In the genomic region with DNA sequence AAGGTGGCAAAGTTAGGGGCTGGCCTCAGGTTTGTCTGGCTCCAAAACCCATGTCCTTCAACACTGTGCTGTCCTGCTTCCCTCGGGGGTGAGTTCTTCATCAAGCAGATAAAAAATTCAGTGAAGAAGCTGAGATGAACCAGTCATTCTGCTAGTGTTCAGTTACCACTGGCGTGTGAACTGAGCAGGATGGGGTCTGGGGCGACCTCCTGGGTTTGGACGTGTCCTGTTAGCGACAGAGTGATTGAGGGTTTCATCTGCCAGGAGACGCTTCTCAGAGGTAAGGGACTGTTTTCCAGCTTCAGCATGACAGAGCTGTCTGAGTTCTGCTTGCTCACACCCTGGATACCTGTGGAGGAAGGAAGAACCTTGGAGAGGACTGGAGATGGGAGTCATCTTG, we compare ENCODE assay signal across 13 cellular contexts. TPM values are rescaled to one million over a fixed set of nuclear protein-coding genes. Genes with fewer than 3 reads are reported as not detected.
DNase-seq lines count a peak whose midpoint lies in the region; ATAC-seq and TF ChIP-seq lines count a peak whose summit lies in the region.
"Had no signal": no experiment of that assay in that cellular context is flagged by ENCODE, and none has a peak within 500 bp of the region (broad histone marks: within the 10 kb centered on the region; RNA-seq: fewer than 3 reads in every experiment).

No MANE protein-coding gene starts in this region.

- no peak for TF ChIP-seq CTCF in breast epithelium (IDR thresholded peaks at IDR 0.05)

- H3K27ac ChIP-seq in ACC112 (ENCODE audit: low read depth, low read length) (peak overlapping the region; percentile 15; the same call in 1 of the 2 replicates), breast epithelium (peak overlapping the region; percentile 77 to 82)
- no peak overlapping the region for H3K27ac ChIP-seq in naive thymus-derived CD4-positive, alpha-beta T cell (ENCODE audit: low read depth, low read length)
- H3K27ac ChIP-seq in CD8-positive, alpha-beta memory T cell (ENCODE audit: low read depth, low read length): no peak overlapping the region
- H3K27ac ChIP-seq: HL-60 had no signal

- no peaks in the 10 kb centered on the region for H3K27me3 Mint-ChIP-seq in naive thymus-derived CD4-positive, alpha-beta T cell
- H3K27me3 Mint-ChIP-seq in CD8-positive, alpha-beta memory T cell: no peaks in the 10 kb centered on the region

- peak overlapping the region in 5 of 9 donors; percentile 28 to 77 (median 41) for H3K27ac Mint-ChIP-seq in naive thymus-derived CD4-positive, alpha-beta T cell
- H3K27ac Mint-ChIP-seq in CD8-positive, alpha-beta memory T cell: peak overlapping the region in 4 of 8 donors; percentile 43 to 93 (median 60)

- CTCF ChIA-PET in naive thymus-derived CD4-positive, alpha-beta T cell (lab: Charles Lee): interaction anchor here (0.9 to 1.0 kb wide), 2 partner anchors 32 to 153 kb away, joined by 3 read pairs; no protein-coding TSS in a partner anchor
- CTCF ChIA-PET in CD8-positive, alpha-beta memory T cell (lab: Charles Lee): interaction anchor here (1.5 kb wide), 1 partner anchor 13 kb away, joined by 5 read pairs; no protein-coding TSS in a partner anchor

- H3K4me1 ChIP-seq in ACC112 (ENCODE audit: control insufficient read depth, insufficient read depth, low read length, unreplicated experiment) (peaks cover 26% of the 10 kb centered on the region), breast epithelium (peaks cover 8 to 29% of the 10 kb centered on the region in 2 donors)
- peaks cover 0 to 18% of the 10 kb centered on the region in 2 donors for H3K4me1 ChIP-seq in naive thymus-derived CD4-positive, alpha-beta T cell (ENCODE audit: control insufficient read depth in 2 of 2, insufficient read depth in 2 of 2, low read length in 2 of 2)
- H3K4me1 ChIP-seq in CD8-positive, alpha-beta memory T cell (ENCODE audit: insufficient read depth, low read length): peaks cover 13% of the 10 kb centered on the region

- H2AFZ ChIP-seq in ACC112 (ENCODE audit: low read length, unreplicated experiment): no peak overlapping the region

- H3K36me3 ChIP-seq in ACC112 (ENCODE audit: insufficient read depth, low read length) (peaks cover 7% of the 10 kb centered on the region), breast epithelium (no peaks in the 10 kb centered on the region)
- peaks cover 0 to 65% (median 9%) of the 10 kb centered on the region in 3 experiments for H3K36me3 ChIP-seq in naive thymus-derived CD4-positive, alpha-beta T cell (ENCODE audit: control insufficient read depth in 2 of 3, insufficient read depth in 3 of 3, low read length in 3 of 3)
- H3K36me3 ChIP-seq in CD8-positive, alpha-beta memory T cell (ENCODE audit: insufficient read depth, low read length): peaks cover 38% of the 10 kb centered on the region

- ATAC-seq in GM18505 (IDR thresholded peaks at IDR 0.05; ENCODE audit: unreplicated experiment): no peak
- ATAC-seq in naive thymus-derived CD4-positive, alpha-beta T cell: no peak

- H3K4me3 Mint-ChIP-seq in naive thymus-derived CD4-positive, alpha-beta T cell: no peak overlapping the region
- H3K4me3 Mint-ChIP-seq in CD8-positive, alpha-beta memory T cell: no peak overlapping the region

- intact Hi-C loops in breast epithelium (cut with DNase I; ENCODE audit: low total_unique reads): no loop called here
- intact Hi-C loops in naive thymus-derived CD4-positive, alpha-beta T cell (cut with micrococcal nuclease): no loop called here

- H3K4me3 ChIP-seq in ACC112 (ENCODE audit: low read depth, low read length) (no peak overlapping the region), breast epithelium (no peak overlapping the region)
- H3K4me3 ChIP-seq in naive thymus-derived CD4-positive, alpha-beta T cell (ENCODE audit: low read length): no peak overlapping the region
- no peak overlapping the region for H3K4me3 ChIP-seq in CD8-positive, alpha-beta memory T cell (ENCODE audit: low read length)
- H3K4me3 ChIP-seq: skin epidermis had no signal

- H3K27me3 ChIP-seq in ACC112 (ENCODE audit: insufficient read depth, low read length) (no peaks in the 10 kb centered on the region), breast epithelium (no peaks in the 10 kb centered on the region)
- no peaks in the 10 kb centered on the region for H3K27me3 ChIP-seq in naive thymus-derived CD4-positive, alpha-beta T cell (ENCODE audit: control insufficient read depth in 2 of 2, insufficient read depth in 2 of 2, low read length in 2 of 2)
- no peaks in the 10 kb centered on the region for H3K27me3 ChIP-seq in CD8-positive, alpha-beta memory T cell (ENCODE audit: insufficient read depth, low read length, poor library complexity, severe bottlenecking)

- POLR2A ChIA-PET in naive thymus-derived CD4-positive, alpha-beta T cell (lab: Charles Lee): no interaction called here
- POLR2A ChIA-PET in CD8-positive, alpha-beta memory T cell (lab: Charles Lee): no interaction called here

- H3K9me3 Mint-ChIP-seq in naive thymus-derived CD4-positive, alpha-beta T cell: no peaks in the 10 kb centered on the region
- H3K9me3 Mint-ChIP-seq in CD8-positive, alpha-beta memory T cell: no peaks in the 10 kb centered on the region

- TF ChIP-seq POLR2A in GM18505 (IDR thresholded peaks at IDR 0.05; ENCODE audit: borderline replicate concordance, extremely low read depth, insufficient read depth, insufficient read length) (peak; percentile 5), breast epithelium (IDR thresholded peaks at IDR 0.05) (no peak)

- peaks cover 13 to 24% (median 20%) of the 10 kb centered on the region in 7 donors for H3K4me1 Mint-ChIP-seq in naive thymus-derived CD4-positive, alpha-beta T cell
- H3K4me1 Mint-ChIP-seq in CD8-positive, alpha-beta memory T cell: peaks cover 18 to 30% (median 20%) of the 10 kb centered on the region in 3 donors

- H3K36me3 Mint-ChIP-seq in naive thymus-derived CD4-positive, alpha-beta T cell: peaks cover 0 to 20% (median 0%) of the 10 kb centered on the region in 5 donors
- H3K36me3 Mint-ChIP-seq in CD8-positive, alpha-beta memory T cell: peaks cover 0 to 64% (median 2%) of the 10 kb centered on the region in 3 donors

- peaks cover 12% of the 10 kb centered on the region for H3K79me2 ChIP-seq in ACC112 (ENCODE audit: control insufficient read depth, insufficient read depth, low read length, unreplicated experiment)

- H3K9me3 ChIP-seq in breast epithelium: no peaks in the 10 kb centered on the region
- H3K9me3 ChIP-seq in naive thymus-derived CD4-positive, alpha-beta T cell (ENCODE audit: control insufficient read depth in 2 of 3, low read length in 3 of 3): no peaks in the 10 kb centered on the region
- no peaks in the 10 kb centered on the region for H3K9me3 ChIP-seq in CD8-positive, alpha-beta memory T cell (ENCODE audit: low read length)

- DNase-seq in breast epithelium (ENCODE audit: low spot score in 2 of 2): no peak
- no peak for DNase-seq in naive thymus-derived CD4-positive, alpha-beta T cell
- no peak for DNase-seq in iPS-NIHi7 (ENCODE audit: extremely low spot score)
- DNase-seq in activated CD4-positive, alpha-beta T cell treated with anti-CD3 and anti-CD28 coated beads for 4 hours: no peak
- DNase-seq in CD8-positive, alpha-beta memory T cell: no peak
- no peak for DNase-seq in GF-D8 (lab: John Stamatoyannopoulos, UW)
- DNase-seq: activated CD8-positive, alpha-beta memory T cell treated with anti-CD3 and anti-CD28 coated beads for 24 hours; central memory CD4-positive, alpha-beta T cell; midbrain had no signal

RNA-seq across cellular contexts. Expression of a gene that starts 14.6 kb away (rescaled TPM):
- total RNA-seq in breast epithelium: 10 to 100 TPM; 23.3 to 32.2 (median 25.0) TPM
- 10 to 100 TPM in 4 of 5 experiments, 1 to 10 TPM in 1; 8.5 to 52.0 (median 20.8) TPM for total RNA-seq in naive thymus-derived CD4-positive, alpha-beta T cell
- polyA plus RNA-seq in naive thymus-derived CD4-positive, alpha-beta T cell: 10 to 100 TPM; 25.6 to 36.0 TPM
- 1 to 10 TPM; 7.2 to 7.4 TPM for total RNA-seq in CD8-positive, alpha-beta memory T cell
- polyA plus RNA-seq in CD8-positive, alpha-beta memory T cell: 24.7 TPM

RNA-seq across cellular contexts. Expression of a gene that starts 59.0 kb away (rescaled TPM):
- 100 to 1,000 TPM in 1 of 3 donors, 10 to 100 TPM in 2; 86.1 to 107 (median 89.5) TPM for total RNA-seq in breast epithelium
- total RNA-seq in naive thymus-derived CD4-positive, alpha-beta T cell: 10 to 100 TPM; 48.8 to 78.6 (median 65.8) TPM
- 10 to 100 TPM; 53.6 to 61.4 TPM for polyA plus RNA-seq in naive thymus-derived CD4-positive, alpha-beta T cell
- total RNA-seq in CD8-positive, alpha-beta memory T cell: 10 to 100 TPM; 88.1 to 91.9 TPM
- 53.9 TPM for polyA plus RNA-seq in CD8-positive, alpha-beta memory T cell

Comparison
In these comparisons a context has a peak if more than half of its experiments do, and no peak if none do; other contexts are left out.
1. H3K27ac ChIP-seq: peak in ACC112 (single experiment) and breast epithelium (2 of 2); none in naive thymus-derived CD4-positive, alpha-beta T cell (single experiment) and CD8-positive, alpha-beta memory T cell (single experiment).